In genomic region chr7:2527505-2528464, GRCh38 we compare ENCODE assay signal across 8 cellular contexts. TPM values are rescaled to one million over a fixed set of nuclear protein-coding genes. Genes with fewer than 3 reads are reported as not detected.
DNase-seq lines count a peak whose midpoint lies in the region; ATAC-seq, FAIRE-seq and TF ChIP-seq lines count a peak whose summit lies in the region.

No MANE protein-coding gene starts in this region.

- H3K4me3 Mint-ChIP-seq in neural progenitor cell, result peak overlapping the region; percentile 52

- no peak overlapping the region for H3K9ac ChIP-seq in neural progenitor cell

- H3K27ac ChIP-seq in neural progenitor cell, result peak overlapping the region; percentile 25

- H3K4me3 ChIP-seq in bronchial epithelial cell (ENCODE audit: low read depth, low read length), result no peak overlapping the region
- no peak overlapping the region for H3K4me3 ChIP-seq in neural progenitor cell

- peaks cover 74% of the 10 kb centered on the region for H3F3A ChIP-seq in neural progenitor cell (ENCODE audit: low read depth)

- peaks cover 83% of the 10 kb centered on the region for H4K20me1 ChIP-seq in neural progenitor cell (ENCODE audit: low read depth)

- H3K27ac Mint-ChIP-seq in activated naive CD4-positive, alpha-beta T cell treated with anti-CD3 and anti-CD28 coated beads, Interleukin-2, amount 50 U/mL, for 72 hours, result peak overlapping the region in 1 of 2 donors; percentile 91
- H3K27ac Mint-ChIP-seq in neural progenitor cell, result peak overlapping the region; percentile 76

- H3K9me3 ChIP-seq in neural progenitor cell (ENCODE audit: low read depth), result no peaks in the 10 kb centered on the region

- TF ChIP-seq CTCF in bronchial epithelial cell (IDR thresholded peaks at IDR 0.05; ENCODE audit: insufficient read depth, low read length, severe bottlenecking), result no peak
- TF ChIP-seq CTCF in neural progenitor cell (IDR thresholded peaks at IDR 0.05), result no peak

- no peak for ATAC-seq in activated naive CD4-positive, alpha-beta T cell treated with anti-CD3 and anti-CD28 coated beads, Interleukin-2, amount 50 U/mL, for 72 hours
- ATAC-seq in SK-N-SH treated with all-trans-retinoic acid at 6 μM for 48 hours, result peak; percentile 3; the same call in 1 of the 3 replicates
- ATAC-seq in GM21360 (IDR thresholded peaks at IDR 0.05; ENCODE audit: unreplicated experiment), result no peak

- no peak overlapping the region for H3K4me2 ChIP-seq in neural progenitor cell

- peaks cover 6% of the 10 kb centered on the region for H3K27me3 Mint-ChIP-seq in neural progenitor cell (ENCODE audit: insufficient read depth, low read depth)

- no peak overlapping the region for H2AFZ ChIP-seq in neural progenitor cell (replicated peaks)

- H3K36me3 Mint-ChIP-seq in activated naive CD4-positive, alpha-beta T cell treated with anti-CD3 and anti-CD28 coated beads, Interleukin-2, amount 50 U/mL, for 72 hours, result peaks cover 0 to 4% of the 10 kb centered on the region in 2 donors
- H3K36me3 Mint-ChIP-seq in neural progenitor cell, result peaks cover 5% of the 10 kb centered on the region

- DNase-seq in activated naive CD4-positive, alpha-beta T cell treated with Interleukin-2 at 50 U/mL for 16 hours, result peak; percentile 61
- DNase-seq in activated naive CD4-positive, alpha-beta T cell treated with anti-CD3 and anti-CD28 coated beads, Interleukin-2, amount 50 U/mL, for 72 hours (ENCODE audit: low spot score in 2 of 2), result no peak
- DNase-seq in bronchial epithelial cell (ENCODE audit: low read depth) (peak; percentile 68), neural progenitor cell (ENCODE audit: low spot score) (no peak), putamen (ENCODE audit: low spot score) (no peak), iPS-NIHi7 (ENCODE audit: extremely low spot score) (no peak)

- no peak for FAIRE-seq in bronchial epithelial cell (lab: Jason Lieb, UNC)

- no peaks in the 10 kb centered on the region for H3K27me3 ChIP-seq in bronchial epithelial cell (ENCODE audit: control insufficient read depth, insufficient read depth, low read length)
- no peaks in the 10 kb centered on the region for H3K27me3 ChIP-seq in neural progenitor cell

- H3K36me3 ChIP-seq in bronchial epithelial cell (ENCODE audit: control insufficient read depth, insufficient read depth, low read length) (peaks cover 8% of the 10 kb centered on the region), neural progenitor cell (no peaks in the 10 kb centered on the region)

- peaks cover 45% of the 10 kb centered on the region for H3K4me1 Mint-ChIP-seq in neural progenitor cell

- peaks cover 38% of the 10 kb centered on the region for H3K4me1 ChIP-seq in neural progenitor cell

- H3K79me2 ChIP-seq in neural progenitor cell (ENCODE audit: low read depth), result peaks cover 40% of the 10 kb centered on the region

- H3K9me3 Mint-ChIP-seq in activated naive CD4-positive, alpha-beta T cell treated with anti-CD3 and anti-CD28 coated beads, Interleukin-2, amount 50 U/mL, for 72 hours, result no peaks in the 10 kb centered on the region
- H3K9me3 Mint-ChIP-seq in neural progenitor cell, result no peaks in the 10 kb centered on the region

TF ChIP-seq in SK-N-SH treated with all-trans-retinoic acid at 6 μM for 48 hours, 23 proteins besides CTCF, POLR2A, EP300 and RAD21:
- TF ChIP-seq, protein P1, sequence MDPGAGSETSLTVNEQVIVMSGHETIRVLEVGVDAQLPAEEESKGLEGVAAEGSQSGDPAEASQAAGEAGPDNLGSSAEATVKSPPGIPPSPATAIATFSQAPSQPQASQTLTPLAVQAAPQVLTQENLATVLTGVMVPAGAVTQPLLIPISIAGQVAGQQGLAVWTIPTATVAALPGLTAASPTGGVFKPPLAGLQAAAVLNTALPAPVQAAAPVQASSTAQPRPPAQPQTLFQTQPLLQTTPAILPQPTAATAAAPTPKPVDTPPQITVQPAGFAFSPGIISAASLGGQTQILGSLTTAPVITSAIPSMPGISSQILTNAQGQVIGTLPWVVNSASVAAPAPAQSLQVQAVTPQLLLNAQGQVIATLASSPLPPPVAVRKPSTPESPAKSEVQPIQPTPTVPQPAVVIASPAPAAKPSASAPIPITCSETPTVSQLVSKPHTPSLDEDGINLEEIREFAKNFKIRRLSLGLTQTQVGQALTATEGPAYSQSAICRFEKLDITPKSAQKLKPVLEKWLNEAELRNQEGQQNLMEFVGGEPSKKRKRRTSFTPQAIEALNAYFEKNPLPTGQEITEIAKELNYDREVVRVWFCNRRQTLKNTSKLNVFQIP (CRISPR knock-in tag; IDR thresholded peaks at IDR 0.05; ENCODE audit: borderline replicate concordance, low read depth), result no peak
- TF ChIP-seq PATZ1 (CRISPR knock-in tag; IDR thresholded peaks at IDR 0.05; ENCODE audit: borderline replicate concordance) (peak; percentile 92; the same call in 1 of the 2 replicates), ARNTL (CRISPR knock-in tag; IDR thresholded peaks at IDR 0.05; ENCODE audit: borderline replicate concordance, low read depth) (no peak), ISL1 (CRISPR knock-in tag; IDR thresholded peaks at IDR 0.05) (no peak)

RNA-seq across cellular contexts. Expression of gene LFNG, which starts 8.2 kb away (rescaled TPM):
- 10 to 100 TPM; 17.8 to 21.1 TPM for total RNA-seq in activated naive CD4-positive, alpha-beta T cell treated with anti-CD3 and anti-CD28 coated beads, Interleukin-2, amount 50 U/mL, for 72 hours
- total RNA-seq in bronchial epithelial cell (4.5 and 6.8 TPM in 2 replicates), neural progenitor cell (ENCODE audit: low replicate concordance) (58.0 and 177 TPM in 2 replicates)

RNA-seq across cellular contexts. Expression of gene BRAT1, which starts 27.5 kb away (rescaled TPM):
- 10 to 100 TPM; 26.5 to 37.5 TPM for total RNA-seq in activated naive CD4-positive, alpha-beta T cell treated with anti-CD3 and anti-CD28 coated beads, Interleukin-2, amount 50 U/mL, for 72 hours
- total RNA-seq in bronchial epithelial cell (12.1 and 13.3 TPM in 2 replicates), neural progenitor cell (ENCODE audit: low replicate concordance) (9.3 and 52.2 TPM in 2 replicates)

RNA-seq across cellular contexts. Expression of gene IQCE, which starts 31.0 kb away (rescaled TPM):
- total RNA-seq in activated naive CD4-positive, alpha-beta T cell treated with anti-CD3 and anti-CD28 coated beads, Interleukin-2, amount 50 U/mL, for 72 hours, result 1 to 10 TPM; 7.3 to 9.5 TPM
- 6.3 and 6.9 TPM in 2 replicates for total RNA-seq in bronchial epithelial cell
- 4.6 and 10.1 TPM in 2 replicates for total RNA-seq in neural progenitor cell (ENCODE audit: low replicate concordance)

RNA-seq across cellular contexts. Expression of gene GRIFIN, which starts 51.6 kb away (rescaled TPM):
- total RNA-seq in activated naive CD4-positive, alpha-beta T cell treated with anti-CD3 and anti-CD28 coated beads, Interleukin-2, amount 50 U/mL, for 72 hours, result not detected
- total RNA-seq in bronchial epithelial cell, result not detected in 2 replicates
- total RNA-seq in neural progenitor cell (ENCODE audit: low replicate concordance), result not detected in 2 replicates

Comparison
In these comparisons a context has a peak if more than half of its experiments do, and no peak if none do; other contexts are left out.
1. DNase-seq: peak in activated naive CD4-positive, alpha-beta T cell treated with Interleukin-2 at 50 U/mL for 16 hours (single experiment) and bronchial epithelial cell (single experiment); none in activated naive CD4-positive, alpha-beta T cell treated with anti-CD3 and anti-CD28 coated beads, Interleukin-2, amount 50 U/mL, for 72 hours (0 of 2), neural progenitor cell (single experiment), putamen (single experiment) and iPS-NIHi7 (single experiment).